Comparison of ENCODE assay signal across 9 cellular contexts in genomic region chr16:49491736-49492089, GRCh38.
A peak's percentile ranks its signal among the peaks of the same experiment; 100 is the strongest.
DNase-seq lines count a peak whose midpoint lies in the region; ATAC-seq and TF ChIP-seq lines count a peak whose summit lies in the region.
"Had no signal": no experiment of that assay in that cellular context is flagged by ENCODE, and none has a peak within 500 bp of the region (broad histone marks: within the 10 kb centered on the region; RNA-seq: fewer than 3 reads in every experiment).

No MANE protein-coding gene starts in this region.

- H3K9me3 Mint-ChIP-seq in activated CD8-positive, alpha-beta T cell treated with anti-CD3 and anti-CD28 coated beads, Interleukin-2, amount 10 ng/mL, durations not matched to agents 7 days and 5 days (ENCODE audit: insufficient read depth) = no peaks in the 10 kb centered on the region

- peak overlapping the region in 7 of 10 donors; percentile 38 to 72 (median 59) for H3K27ac ChIP-seq in heart right ventricle

- TF ChIP-seq CTCF in heart right ventricle (IDR thresholded peaks at IDR 0.05) = no peak

- WGBS in heart right ventricle, 2 donors = 30 to 32% methylated on average over 14 of the region's 14 CpGs

- CTCF ChIA-PET in activated CD8-positive, alpha-beta T cell treated with anti-CD3 and anti-CD28 coated beads, Interleukin-2, amount 10 ng/mL, durations not matched to agents 7 days and 5 days (lab: Charles Lee) = no interaction called here

- peaks cover 0 to 3% (median 0%) of the 10 kb centered on the region in 7 donors for H3K27me3 ChIP-seq in heart right ventricle

- POLR2A ChIA-PET in activated CD8-positive, alpha-beta T cell treated with anti-CD3 and anti-CD28 coated beads, Interleukin-2, amount 10 ng/mL, durations not matched to agents 7 days and 5 days (lab: Charles Lee) = no interaction called here

- H3K4me3 ChIP-seq in heart right ventricle = peak overlapping the region in 9 of 10 donors; percentile 26 to 57 (median 45)

- H3K4me1 ChIP-seq in heart right ventricle = peaks cover 2 to 17% (median 13%) of the 10 kb centered on the region in 9 donors

- in situ Hi-C loops in SK-MEL-5 (cut with HindIII; ENCODE audit: low pct_unique_long_range_greater_than_20kb, low sequenced_read_pairs) = no loop called here

- H3K36me3 Mint-ChIP-seq in activated CD8-positive, alpha-beta T cell treated with anti-CD3 and anti-CD28 coated beads, Interleukin-2, amount 10 ng/mL, durations not matched to agents 7 days and 5 days (ENCODE audit: low read depth) = no peaks in the 10 kb centered on the region

- intact Hi-C loops in heart right ventricle (cut with DNase I) (loop anchor here in 8 of 10 donors (2.0 to 10.0 kb wide), 14 partner anchors 49 to 431 kb away; partner anchors contain the start of gene ZNF423 (in 3 of the 8)), posterior cingulate gyrus (cut with DNase I) (loop anchor here (2.0 to 5.0 kb wide), 2 partner anchors 101 to 365 kb away; partner anchors contain the start of gene ZNF423)

- no peaks in the 10 kb centered on the region for H3K27me3 Mint-ChIP-seq in activated CD8-positive, alpha-beta T cell treated with anti-CD3 and anti-CD28 coated beads, Interleukin-2, amount 10 ng/mL, durations not matched to agents 7 days and 5 days (ENCODE audit: low read depth)

- peaks cover 0 to 5% (median 0%) of the 10 kb centered on the region in 11 donors for H3K9me3 ChIP-seq in heart right ventricle

- H3K36me3 ChIP-seq in heart right ventricle = no peaks in the 10 kb centered on the region

- no peak overlapping the region for H3K4me3 Mint-ChIP-seq in activated CD8-positive, alpha-beta T cell treated with anti-CD3 and anti-CD28 coated beads, Interleukin-2, amount 10 ng/mL, durations not matched to agents 7 days and 5 days

- no peaks in the 10 kb centered on the region for H3K4me1 Mint-ChIP-seq in activated CD8-positive, alpha-beta T cell treated with anti-CD3 and anti-CD28 coated beads, Interleukin-2, amount 10 ng/mL, durations not matched to agents 7 days and 5 days (ENCODE audit: low read depth)

- DNase-seq in DMS79 treated with DMSO at 0.1 percent for 48 hours (lab: John Stamatoyannopoulos, UW) = peak; percentile 26
- peak; percentile 5 for DNase-seq in SK-MEL-5 (ENCODE audit: low read depth, low spot score)
- peak; percentile 50 to 51 for DNase-seq in heart right ventricle
- DNase-seq in posterior cingulate gyrus = peak in 9 of 10 donors; percentile 18 to 92 (median 50)
- DNase-seq in HK-2 (ENCODE audit: unreplicated experiment) = no peak
- DNase-seq in activated CD8-positive, alpha-beta T cell treated with anti-CD3 and anti-CD28 coated beads, Interleukin-2, amount 10 ng/mL, durations not matched to agents 7 days and 5 days = no peak
- DNase-seq: DMS153 had no signal

- no peak overlapping the region for H3K27ac Mint-ChIP-seq in activated CD8-positive, alpha-beta T cell treated with anti-CD3 and anti-CD28 coated beads, Interleukin-2, amount 10 ng/mL, durations not matched to agents 7 days and 5 days

- ATAC-seq in heart right ventricle (peak; percentile 55 to 92 (median 81)), GM19023 (IDR thresholded peaks at IDR 0.05; ENCODE audit: unreplicated experiment) (no peak), GM18907 (IDR thresholded peaks at IDR 0.05; ENCODE audit: unreplicated experiment) (no peak)
- ATAC-seq in activated CD8-positive, alpha-beta T cell treated with anti-CD3 and anti-CD28 coated beads, Interleukin-2, amount 10 ng/mL, durations not matched to agents 7 days and 5 days = no peak

Comparison
In these comparisons a context has a peak if more than half of its experiments do, and no peak if none do; other contexts are left out.
1. DNase-seq: peak in DMS79 treated with DMSO at 0.1 percent for 48 hours (single experiment), SK-MEL-5 (single experiment), heart right ventricle (2 of 2) and posterior cingulate gyrus (9 of 10); none in HK-2 (single experiment) and activated CD8-positive, alpha-beta T cell treated with anti-CD3 and anti-CD28 coated beads, Interleukin-2, amount 10 ng/mL, durations not matched to agents 7 days and 5 days (single experiment).
2. ATAC-seq: peak in heart right ventricle (8 of 8); none in GM19023 (single experiment), GM18907 (single experiment) and activated CD8-positive, alpha-beta T cell treated with anti-CD3 and anti-CD28 coated beads, Interleukin-2, amount 10 ng/mL, durations not matched to agents 7 days and 5 days (single experiment).